Comparison of ENCODE assay signal across 8 cellular contexts in the genomic region with DNA sequence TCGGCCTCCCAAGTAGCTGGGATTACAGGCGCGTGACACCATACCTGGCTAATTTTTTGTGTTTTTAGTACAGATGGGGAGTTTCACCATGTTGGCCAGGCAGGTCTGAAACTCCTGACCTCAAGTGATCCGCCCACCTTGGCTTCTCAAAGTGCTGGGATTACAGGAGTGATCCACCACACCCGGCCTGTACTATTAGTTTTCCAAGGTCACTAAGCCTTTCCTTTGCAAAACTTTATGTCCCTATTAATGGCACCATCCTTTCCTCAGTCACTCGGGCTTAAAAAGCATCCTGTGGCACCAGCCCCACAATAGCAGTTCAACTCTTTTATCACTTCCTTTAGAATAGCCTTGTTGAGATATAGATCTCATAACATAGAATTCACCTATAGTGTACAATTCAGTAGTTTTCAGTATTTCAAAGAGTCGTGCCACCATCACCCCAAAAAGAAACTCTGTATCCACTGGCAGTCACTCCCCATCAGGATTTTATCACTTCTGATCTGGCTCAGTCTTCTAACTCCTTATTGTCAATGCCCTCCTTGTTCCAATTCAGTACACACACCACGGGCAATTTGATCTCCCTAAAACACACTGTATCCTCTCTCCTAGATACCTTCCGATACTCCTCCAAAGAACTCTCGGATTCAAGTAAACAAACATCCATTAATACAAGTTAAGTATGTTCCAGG. TPM values are rescaled to one million over a fixed set of nuclear protein-coding genes. Genes with fewer than 3 reads are reported as not detected.
DNase-seq lines count a peak whose midpoint lies in the region; ATAC-seq and TF ChIP-seq lines count a peak whose summit lies in the region.

No MANE protein-coding gene starts in this region.

- WGBS in ectodermal cell, 2 experiments = 74 to 75% methylated on average over 10 of the region's 10 CpGs

- peaks cover 28% of the 10 kb centered on the region for H3K79me2 ChIP-seq in MM.1S (ENCODE audit: low read length)

- no peaks in the 10 kb centered on the region for H3K9me3 ChIP-seq in Caco-2
- no peaks in the 10 kb centered on the region for H3K9me3 ChIP-seq in MM.1S (replicated peaks; ENCODE audit: insufficient read depth, low read length)
- H3K9me3 ChIP-seq in ectodermal cell (ENCODE audit: control insufficient read depth, low read length) = no peaks in the 10 kb centered on the region
- no peaks in the 10 kb centered on the region for H3K9me3 ChIP-seq in neutrophil

- peak overlapping the region; percentile 82 for H3K27ac ChIP-seq in MM.1S (ENCODE audit: low read length)
- H3K27ac ChIP-seq in ectodermal cell (ENCODE audit: insufficient read depth, low read depth, low read length, poor library complexity, severe bottlenecking) = peak overlapping the region; percentile 97
- H3K27ac ChIP-seq in neutrophil = peak overlapping the region; percentile 89

- H3K27me3 Mint-ChIP-seq in Caco-2 (ENCODE audit: insufficient read depth, unreplicated experiment) = no peaks in the 10 kb centered on the region

- H3K4me2 ChIP-seq in MM.1S (ENCODE audit: low read depth, low read length) = peak overlapping the region; percentile 80

- H4K20me1 ChIP-seq in MM.1S (ENCODE audit: insufficient read depth, low read length) = no peaks in the 10 kb centered on the region

- H3K27ac Mint-ChIP-seq in Caco-2 (ENCODE audit: unreplicated experiment) = peak overlapping the region; percentile 95

- H3K36me3 Mint-ChIP-seq in Caco-2 (ENCODE audit: insufficient read depth, unreplicated experiment) = peaks cover 39% of the 10 kb centered on the region

- DNase-seq in Caco-2 (no peak), MM.1S (no peak), kidney tubule cell (ENCODE audit: low spot score) (no peak), HEK293T (ENCODE audit: extremely low spot score) (no peak), NCI-H1048 (lab: John Stamatoyannopoulos, UW) (no peak)

- peaks cover 18% of the 10 kb centered on the region for H3K4me1 Mint-ChIP-seq in Caco-2 (ENCODE audit: low read depth, unreplicated experiment)

- H3K36me3 ChIP-seq in Caco-2 (ENCODE audit: control insufficient read depth, insufficient read depth, low read length) = no peaks in the 10 kb centered on the region
- no peaks in the 10 kb centered on the region for H3K36me3 ChIP-seq in MM.1S (replicated peaks; ENCODE audit: insufficient read depth, low read length)
- H3K36me3 ChIP-seq in ectodermal cell (ENCODE audit: control insufficient read depth, insufficient read depth, low read length) = no peaks in the 10 kb centered on the region
- H3K36me3 ChIP-seq in neutrophil = no peaks in the 10 kb centered on the region

- intact Hi-C loops in Caco-2 (cut with micrococcal nuclease; ENCODE audit: unreplicated experiment) = no loop called here

- H3K4me1 ChIP-seq in Caco-2 (peaks cover 25% of the 10 kb centered on the region), MM.1S (ENCODE audit: low read length) (peaks cover 9% of the 10 kb centered on the region; the same call in 1 of the 2 replicates), ectodermal cell (ENCODE audit: control insufficient read depth, insufficient read depth, low read length) (peaks cover 7% of the 10 kb centered on the region), neutrophil (ENCODE audit: control insufficient read depth in 1 of 2, insufficient read depth in 1 of 2, low read depth in 1 of 2, low read length in 1 of 2) (peaks cover 36 to 37% of the 10 kb centered on the region in 2 experiments)

- peak overlapping the region; percentile 98 for H3K9ac ChIP-seq in MM.1S (ENCODE audit: low read length)

- H3K27me3 ChIP-seq in Caco-2 (replicated peaks; ENCODE audit: control insufficient read depth, insufficient read depth, low read length) = no peaks in the 10 kb centered on the region
- no peaks in the 10 kb centered on the region for H3K27me3 ChIP-seq in MM.1S (replicated peaks; ENCODE audit: insufficient read depth, low read length)
- no peaks in the 10 kb centered on the region for H3K27me3 ChIP-seq in ectodermal cell (ENCODE audit: control insufficient read depth, insufficient read depth, low read length, poor library complexity, severe bottlenecking)
- H3K27me3 ChIP-seq in neutrophil = no peaks in the 10 kb centered on the region

- peak overlapping the region; percentile 67 for H3K4me3 ChIP-seq in Caco-2 (ENCODE audit: low read depth, low read length)
- peak overlapping the region; percentile 87 for H3K4me3 ChIP-seq in MM.1S (ENCODE audit: low read length)
- H3K4me3 ChIP-seq in ectodermal cell (ENCODE audit: insufficient read depth, low read depth, low read length) = peak overlapping the region; percentile 82
- H3K4me3 ChIP-seq in neutrophil (ENCODE audit: low read depth in 1 of 2, low read length in 1 of 2) = peak overlapping the region; percentile 71 to 87

- POLR2A ChIA-PET in Caco-2 (lab: Charles Lee) = no interaction called here
- POLR2A ChIA-PET in HEK293T (lab: Yijun Ruan, JAX) = no interaction called here

- CTCF ChIA-PET in Caco-2 (lab: Charles Lee) = interaction anchor here (0.7 kb wide), 1 partner anchor 79 kb away, joined by 6 read pairs; no protein-coding TSS in a partner anchor
- CTCF ChIA-PET in HEK293T (lab: Yijun Ruan, JAX) = no interaction called here

- no TSS peak for BruUV-seq in Caco-2 (replicated peaks; lab: Mats Ljungman, UMichigan)

- no peaks in the 10 kb centered on the region for H3K9me3 Mint-ChIP-seq in Caco-2 (ENCODE audit: unreplicated experiment)

- no peaks in the 10 kb centered on the region for H3K9me2 ChIP-seq in MM.1S (replicated peaks; ENCODE audit: insufficient read depth, low read length)

- peaks cover 18% of the 10 kb centered on the region for H3F3A ChIP-seq in MM.1S (ENCODE audit: insufficient read depth, low read length)

- peak overlapping the region; percentile 75 for H2AFZ ChIP-seq in MM.1S (ENCODE audit: low read length)

- TF ChIP-seq CTCF in Caco-2 (IDR thresholded peaks at IDR 0.05; ENCODE audit: insufficient read depth in 1 of 2, low read depth in 1 of 2, low read length in 1 of 2, severe bottlenecking in 1 of 2, unreplicated experiment in 1 of 2) = no peak
- no peak for TF ChIP-seq CTCF in MM.1S (IDR thresholded peaks at IDR 0.05; ENCODE audit: low read length)
- TF ChIP-seq CTCF in neutrophil (IDR thresholded peaks at IDR 0.05) = no peak

- ATAC-seq in HG02642 (IDR thresholded peaks at IDR 0.05; ENCODE audit: poor library complexity, unreplicated experiment) = no peak

- peak overlapping the region; percentile 94 for H3K4me3 Mint-ChIP-seq in Caco-2 (ENCODE audit: unreplicated experiment)

TF ChIP-seq in HEK293T, 16 proteins besides CTCF, POLR2A, EP300 and RAD21:
- TF ChIP-seq BHLHE40 (IDR thresholded peaks at IDR 0.05; ENCODE audit: borderline replicate concordance) = no peak
- TF ChIP-seq LEF1 (IDR thresholded peaks at IDR 0.05; ENCODE audit: borderline replicate concordance) = no peak
- no peak for TF ChIP-seq HDGF (IDR thresholded peaks at IDR 0.05; ENCODE audit: borderline replicate concordance)
- TF ChIP-seq SUZ12 (IDR thresholded peaks at IDR 0.05) = no peak
- no peak for TF ChIP-seq NFRKB (IDR thresholded peaks at IDR 0.05)
- TF ChIP-seq, protein P1, sequence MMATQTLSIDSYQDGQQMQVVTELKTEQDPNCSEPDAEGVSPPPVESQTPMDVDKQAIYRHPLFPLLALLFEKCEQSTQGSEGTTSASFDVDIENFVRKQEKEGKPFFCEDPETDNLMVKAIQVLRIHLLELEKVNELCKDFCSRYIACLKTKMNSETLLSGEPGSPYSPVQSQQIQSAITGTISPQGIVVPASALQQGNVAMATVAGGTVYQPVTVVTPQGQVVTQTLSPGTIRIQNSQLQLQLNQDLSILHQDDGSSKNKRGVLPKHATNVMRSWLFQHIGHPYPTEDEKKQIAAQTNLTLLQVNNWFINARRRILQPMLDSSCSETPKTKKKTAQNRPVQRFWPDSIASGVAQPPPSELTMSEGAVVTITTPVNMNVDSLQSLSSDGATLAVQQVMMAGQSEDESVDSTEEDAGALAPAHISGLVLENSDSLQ (IDR thresholded peaks at IDR 0.05) = no peak
- TF ChIP-seq CTBP1 (IDR thresholded peaks at IDR 0.05; ENCODE audit: borderline replicate concordance) = no peak
- no peak for TF ChIP-seq FOXA1 (IDR thresholded peaks at IDR 0.05)
- no peak for TF ChIP-seq TARDBP (IDR thresholded peaks at IDR 0.05)
- TF ChIP-seq ARNT (IDR thresholded peaks at IDR 0.05) = no peak
- TF ChIP-seq ELF4 (IDR thresholded peaks at IDR 0.05) = no peak
- TF ChIP-seq L3MBTL2 (conservative IDR thresholded peaks at IDR 0.05) = no peak
- no peak for TF ChIP-seq FOXK2 (IDR thresholded peaks at IDR 0.05)
- TF ChIP-seq ZNF384 (IDR thresholded peaks at IDR 0.05) = no peak
- TF ChIP-seq FOXM1 (IDR thresholded peaks at IDR 0.05; ENCODE audit: borderline replicate concordance) = no peak
- TF ChIP-seq SP1 (IDR thresholded peaks at IDR 0.05) = no peak

RNA-seq across cellular contexts. Expression of a gene that starts 0.9 kb away (rescaled TPM):
- 33.7 and 34.3 TPM in 2 replicates for total RNA-seq in Caco-2 (2022)
- 36.5 TPM for polyA plus RNA-seq in ectodermal cell (2013, experiment 1 of 4)
- 42.3 TPM for polyA plus RNA-seq in ectodermal cell (2013, experiment 2 of 4)
- polyA plus RNA-seq in ectodermal cell (2013, experiment 3 of 4) = 28.7 TPM
- 31.7 TPM for polyA plus RNA-seq in ectodermal cell (2013, experiment 4 of 4)

RNA-seq across cellular contexts. Expression of a gene that starts 9.1 kb away (rescaled TPM):
- 139 and 147 TPM in 2 replicates for total RNA-seq in Caco-2 (2022)
- 72.1 TPM for polyA plus RNA-seq in ectodermal cell (2013, experiment 1 of 4)
- polyA plus RNA-seq in ectodermal cell (2013, experiment 2 of 4) = 72.6 TPM
- 60.9 TPM for polyA plus RNA-seq in ectodermal cell (2013, experiment 3 of 4)
- polyA plus RNA-seq in ectodermal cell (2013, experiment 4 of 4) = 69.1 TPM
